Comparison of ENCODE assay signal across 11 cellular contexts in the genomic region with DNA sequence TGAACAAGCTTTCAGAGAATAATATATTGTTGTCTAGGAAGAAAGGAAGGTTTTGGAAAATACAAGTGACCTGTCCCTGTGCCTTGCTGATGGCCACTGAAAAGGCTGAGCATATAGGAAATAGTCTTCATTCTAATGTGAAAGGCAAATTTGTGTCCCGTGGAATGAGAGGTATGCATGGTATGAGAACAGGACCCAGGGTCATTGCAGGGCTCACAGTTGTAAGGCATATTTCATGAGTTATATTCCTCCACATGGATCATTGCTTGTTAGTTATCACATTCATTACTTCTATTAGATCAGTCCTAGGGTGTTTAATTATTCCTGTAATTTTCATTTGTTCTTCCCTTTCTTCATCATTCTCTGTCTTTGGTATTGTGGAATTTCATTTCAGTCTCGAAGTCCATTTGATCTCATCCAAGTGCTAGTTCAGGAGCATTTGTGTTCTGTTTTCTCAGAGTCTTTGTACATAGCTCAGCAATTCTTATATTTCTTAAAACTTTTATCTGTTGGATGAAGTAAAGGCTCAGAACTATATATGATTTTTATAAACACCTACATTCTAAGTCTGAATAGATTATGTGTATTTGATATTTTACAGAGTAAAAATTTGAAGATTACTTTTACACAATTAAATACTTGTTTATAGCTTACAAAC. TPM values are rescaled to one million over a fixed set of nuclear protein-coding genes. Genes with fewer than 3 reads are reported as not detected.
DNase-seq lines count a peak whose midpoint lies in the region; ATAC-seq and TF ChIP-seq lines count a peak whose summit lies in the region.
"Had no signal": no experiment of that assay in that cellular context is flagged by ENCODE, and none has a peak within 500 bp of the region (broad histone marks: within the 10 kb centered on the region; RNA-seq: fewer than 3 reads in every experiment).

No MANE protein-coding gene starts in this region.

- peaks cover 27% of the 10 kb centered on the region for H3K4me1 ChIP-seq in Caco-2
- H3K4me1 ChIP-seq in endodermal cell (ENCODE audit: control insufficient read depth, insufficient read depth, low read length): no peaks in the 10 kb centered on the region

- H3K36me3 Mint-ChIP-seq in Caco-2 (ENCODE audit: insufficient read depth, unreplicated experiment) (no peaks in the 10 kb centered on the region), endodermal cell (ENCODE audit: low read depth) (peaks cover 4% of the 10 kb centered on the region), mesothelial cell of epicardium (peaks cover 14% of the 10 kb centered on the region), T-cell (peaks cover 3% of the 10 kb centered on the region)

- H3K9me3 Mint-ChIP-seq in Caco-2 (ENCODE audit: unreplicated experiment) (peaks cover 21% of the 10 kb centered on the region), endodermal cell (peaks cover 28% of the 10 kb centered on the region), mesothelial cell of epicardium (peaks cover 18% of the 10 kb centered on the region), T-cell (peaks cover 4 to 14% (median 5%) of the 10 kb centered on the region in 3 donors)

- CTCF ChIA-PET in Caco-2 (lab: Charles Lee): interaction anchor here (1.0 kb wide), 1 partner anchor 165 kb away, joined by 5 read pairs; no protein-coding TSS in a partner anchor
- CTCF ChIA-PET in T-cell (lab: Charles Lee): interaction anchor here in 1 of 2 donors (0.8 kb wide), 1 partner anchor 314 kb away, joined by 6 read pairs; no protein-coding TSS in a partner anchor

- 72% methylated on average over 2 of the region's 2 CpGs; no CpG with 5 or more reads in 1 of the 2 experiments for WGBS in endodermal cell (ENCODE audit: insufficient coverage in 1 of 2, insufficient read length in 1 of 2), 2 experiments

- H3K36me3 ChIP-seq in Caco-2 (ENCODE audit: control insufficient read depth, insufficient read depth, low read length): no peaks in the 10 kb centered on the region
- H3K36me3 ChIP-seq in endodermal cell (ENCODE audit: control insufficient read depth, insufficient read depth, low read length): no peaks in the 10 kb centered on the region
- H3K36me3 ChIP-seq: SJCRH30, tibial nerve had no signal

- POLR2A ChIA-PET in Caco-2 (lab: Charles Lee) (interaction anchor here (1.1 kb wide), 1 partner anchor 39 kb away, joined by 6 read pairs; no protein-coding TSS in a partner anchor), T-cell (lab: Charles Lee) (no interaction called here)

- no peak for TF ChIP-seq CTCF in Caco-2 (IDR thresholded peaks at IDR 0.05; ENCODE audit: insufficient read depth in 1 of 2, low read depth in 1 of 2, low read length in 1 of 2, severe bottlenecking in 1 of 2, unreplicated experiment in 1 of 2)
- TF ChIP-seq CTCF in endodermal cell (conservative IDR thresholded peaks at IDR 0.05): no peak
- no peak for TF ChIP-seq CTCF in mesothelial cell of epicardium (IDR thresholded peaks at IDR 0.05; ENCODE audit: unreplicated experiment)

- H3K9me3 ChIP-seq in Caco-2 (peaks cover 21% of the 10 kb centered on the region), endodermal cell (ENCODE audit: control insufficient read depth, low read length) (peaks cover 7% of the 10 kb centered on the region)
- H3K9me3 ChIP-seq: SJCRH30, tibial nerve had no signal

- H3K27me3 Mint-ChIP-seq in Caco-2 (ENCODE audit: insufficient read depth, unreplicated experiment) (no peaks in the 10 kb centered on the region), endodermal cell (ENCODE audit: insufficient read depth) (no peaks in the 10 kb centered on the region), mesothelial cell of epicardium (ENCODE audit: low read depth) (no peaks in the 10 kb centered on the region), T-cell (no peaks in the 10 kb centered on the region)

- intact Hi-C loops in Caco-2 (cut with micrococcal nuclease; ENCODE audit: unreplicated experiment): loop anchor here (1.0 to 2.0 kb wide), 5 partner anchors 14 to 253 kb away; a partner anchor contains a TSS

- peak overlapping the region; percentile 10 for H3K27ac Mint-ChIP-seq in Caco-2 (ENCODE audit: unreplicated experiment)
- no peak overlapping the region for H3K27ac Mint-ChIP-seq in endodermal cell
- peak overlapping the region; percentile 78 for H3K27ac Mint-ChIP-seq in mesothelial cell of epicardium
- H3K27ac Mint-ChIP-seq in T-cell: no peak overlapping the region

- H3K27me3 ChIP-seq in Caco-2 (replicated peaks; ENCODE audit: control insufficient read depth, insufficient read depth, low read length) (no peaks in the 10 kb centered on the region), endodermal cell (ENCODE audit: control insufficient read depth, insufficient read depth, low read length, poor library complexity, severe bottlenecking) (no peaks in the 10 kb centered on the region)
- H3K27me3 ChIP-seq: SJCRH30, tibial nerve had no signal

- peaks cover 18% of the 10 kb centered on the region for H3K4me1 Mint-ChIP-seq in Caco-2 (ENCODE audit: low read depth, unreplicated experiment)
- H3K4me1 Mint-ChIP-seq in endodermal cell: no peaks in the 10 kb centered on the region
- H3K4me1 Mint-ChIP-seq in mesothelial cell of epicardium: peaks cover 14% of the 10 kb centered on the region
- H3K4me1 Mint-ChIP-seq in T-cell: peaks cover 4 to 7% (median 5%) of the 10 kb centered on the region in 3 donors

- peak; percentile 56 to 65 for DNase-seq in Caco-2
- peak; percentile 44 for DNase-seq in M059J (ENCODE audit: low read depth)
- no peak for DNase-seq in endodermal cell
- DNase-seq in mesothelial cell of epicardium (ENCODE audit: low spot score in 2 of 2, unreplicated experiment in 2 of 2): no peak
- no peak for DNase-seq in stimulated activated CD4-positive, alpha-beta T cell treated with anti-CD3 and anti-CD28 coated beads, Interleukin-15, amount 100 ng/mL, for 24 hours
- no peak for DNase-seq in NCI-H2196 treated with DMSO at 0.1 percent for 48 hours (lab: John Stamatoyannopoulos, UW; ENCODE audit: unreplicated experiment)
- DNase-seq in T-cell: no peak
- DNase-seq in stimulated activated naive CD4-positive, alpha-beta T cell treated with Interleukin-2 at 50 U/mL for 16 hours (lab: John Stamatoyannopoulos, UW): no peak
- DNase-seq: NCI-H187 treated with DMSO at 0.1 percent for 48 hours had no signal

- H3K27ac ChIP-seq in endodermal cell (ENCODE audit: low read depth, low read length): peak overlapping the region; percentile 43
- H3K27ac ChIP-seq: SJCRH30, tibial nerve had no signal

- no peak overlapping the region for H3K9ac ChIP-seq in endodermal cell (ENCODE audit: extremely low read depth, low read length, poor library complexity, severe bottlenecking)

- H3K4me3 Mint-ChIP-seq in Caco-2 (ENCODE audit: unreplicated experiment) (peak overlapping the region; percentile 15), endodermal cell (no peak overlapping the region), mesothelial cell of epicardium (no peak overlapping the region), T-cell (no peak overlapping the region)

- H3K4me3 ChIP-seq in Caco-2 (ENCODE audit: low read depth, low read length): no peak overlapping the region
- H3K4me3 ChIP-seq in endodermal cell (ENCODE audit: low read length): no peak overlapping the region
- H3K4me3 ChIP-seq: SJCRH30, tibial nerve had no signal

- ATAC-seq in T-cell (replicated peaks in 1 of 4): no peak

- BruUV-seq in Caco-2 (replicated peaks; lab: Mats Ljungman, UMichigan): no TSS peak

RNA-seq across cellular contexts. Expression of a gene that starts 39.4 kb away (rescaled TPM):
- total RNA-seq in Caco-2 (2022) (99.1 and 103 TPM in 2 replicates), endodermal cell (10 to 100 TPM; 51.6 to 69.7 TPM), mesothelial cell of epicardium (117 to 119 TPM (median 119 TPM) in 3 replicates), T-cell (10 to 100 TPM; 19.1 to 45.8 (median 26.1) TPM)
- 22.3 and 26.4 TPM in 2 replicates for total RNA-seq in M059J (2014; rRNA removed; shearing (Covaris generic))
- 88.3 TPM for polyA plus RNA-seq in endodermal cell (2013, experiment 1 of 2)
- polyA plus RNA-seq in endodermal cell (2013, experiment 2 of 2): 94.2 TPM

Comparison
In these comparisons a context has a peak if more than half of its experiments do, and no peak if none do; other contexts are left out.
1. DNase-seq: peak in Caco-2 (2 of 2) and M059J (single experiment); none in endodermal cell (single experiment), mesothelial cell of epicardium (0 of 2), stimulated activated CD4-positive, alpha-beta T cell treated with anti-CD3 and anti-CD28 coated beads, Interleukin-15, amount 100 ng/mL, for 24 hours (single experiment), NCI-H2196 treated with DMSO at 0.1 percent for 48 hours (single experiment), T-cell (0 of 34) and stimulated activated naive CD4-positive, alpha-beta T cell treated with Interleukin-2 at 50 U/mL for 16 hours (single experiment).
2. H3K27ac Mint-ChIP-seq: peak in Caco-2 (single experiment) and mesothelial cell of epicardium (single experiment); none in endodermal cell (single experiment) and T-cell (0 of 2).